In the genomic region with DNA sequence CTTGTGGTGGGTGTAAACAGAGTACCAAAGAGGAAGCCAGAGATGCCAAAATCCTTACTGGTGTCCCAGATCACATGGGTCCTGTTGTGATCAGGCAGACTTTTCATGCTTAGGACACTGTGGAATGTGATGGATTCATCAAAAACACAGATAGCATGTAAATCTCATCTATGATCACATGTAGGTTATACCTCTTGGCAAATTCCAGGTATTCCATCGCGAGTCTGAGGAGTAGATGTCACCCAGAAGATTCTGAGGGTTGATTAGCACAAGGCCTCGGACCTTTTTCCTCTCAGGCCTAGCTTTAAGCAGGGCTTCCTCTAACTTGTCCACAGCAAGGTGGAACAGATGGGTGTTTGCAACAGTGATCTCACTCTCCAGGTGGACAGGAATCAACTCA, we compare ENCODE assay signal across 7 cellular contexts. TPM values are rescaled to one million over a fixed set of nuclear protein-coding genes. Genes with fewer than 3 reads are reported as not detected.
"Had no signal": no experiment of that assay in that cellular context is flagged by ENCODE, and none has a peak within 500 bp of the region (broad histone marks: within the 10 kb centered on the region; RNA-seq: fewer than 3 reads in every experiment).

No MANE protein-coding gene starts in this region.

- H3K27me3 Mint-ChIP-seq: IgD-negative memory B cell had no signal

- H3K27ac Mint-ChIP-seq: IgD-negative memory B cell had no signal

- DNase-seq: IMR-90, KBM-7, KG1 had no signal

- H3K36me3 Mint-ChIP-seq: IgD-negative memory B cell had no signal

- FAIRE-seq: HepG2, HTR-8/SVneo had no signal

- H3K4me1 Mint-ChIP-seq: IgD-negative memory B cell had no signal

- H3K27ac ChIP-seq: HL-60 had no signal

- H3K9me3 Mint-ChIP-seq: IgD-negative memory B cell had no signal

RNA-seq across cellular contexts. Expression of gene CAGE1, which starts 48.3 kb away (rescaled TPM):
- total RNA-seq: IMR-90 had no signal
- polyA plus RNA-seq: IgD-negative memory B cell, IMR-90 had no signal
